ENCODE assay signal across 7 cellular contexts in the genomic region with DNA sequence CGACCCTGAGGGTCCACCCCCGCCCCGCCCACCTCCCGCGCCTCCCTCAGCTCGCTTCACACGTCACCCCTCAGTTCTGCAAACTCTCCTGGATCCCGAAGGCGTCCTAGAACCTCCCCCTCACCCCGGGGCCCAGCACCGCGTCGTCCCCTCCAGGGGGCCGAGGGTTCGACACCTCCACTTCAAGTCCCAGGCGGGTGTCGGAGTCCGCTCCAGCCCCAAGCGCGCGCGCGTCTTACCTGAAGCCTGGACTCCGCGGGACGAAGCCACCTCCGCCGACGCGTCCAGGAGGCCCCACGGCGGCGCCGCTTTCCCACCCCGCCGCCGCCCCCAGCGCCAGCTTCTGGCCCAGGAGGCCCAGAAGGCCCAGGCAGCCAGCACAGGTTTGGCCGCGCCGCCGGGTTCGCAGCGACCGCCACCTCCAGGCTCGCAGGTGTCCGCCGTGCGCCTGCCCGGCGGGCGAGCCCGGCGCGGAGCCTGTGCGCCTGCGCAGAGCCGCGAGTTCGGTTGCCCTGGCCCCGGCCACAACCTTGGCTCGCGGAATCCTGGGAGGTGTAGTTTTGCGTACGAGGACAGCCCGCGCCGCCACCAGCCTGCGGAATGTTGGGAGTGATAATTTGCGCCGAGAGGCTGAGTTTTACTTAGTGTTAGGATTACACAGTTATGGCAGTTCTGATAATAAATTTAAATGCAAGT. TPM values are rescaled to one million over a fixed set of nuclear protein-coding genes. Genes with fewer than 3 reads are reported as not detected.
A peak's percentile ranks its signal among the peaks of the same experiment; 100 is the strongest.
DNase-seq lines count a peak whose midpoint lies in the region; ATAC-seq and TF ChIP-seq lines count a peak whose summit lies in the region.

A gene (minus strand): TSS at position 483 of the 696 bp plus-strand sequence. CDS start 24,648 bp downstream, outside the sequence.

- H3K9me3 ChIP-seq in mammary epithelial cell (replicated peaks; ENCODE audit: insufficient read depth, low read length) (no peaks in the 10 kb centered on the region), iPS-18c (ENCODE audit: control insufficient read depth, insufficient read depth, low read length) (no peaks in the 10 kb centered on the region), skeletal muscle satellite cell (replicated peaks; ENCODE audit: low read length) (no peaks in the 10 kb centered on the region)

- H3K4me3 ChIP-seq in mammary epithelial cell (replicated peaks in 1 of 3; ENCODE audit: insufficient read depth in 1 of 3, low read depth in 2 of 3, low read length in 3 of 3) = peak within 1 kb of the TSS; percentile 74 to 86 (median 74)
- peak within 1 kb of the TSS; percentile 74 for H3K4me3 ChIP-seq in iPS-18c (ENCODE audit: insufficient read depth, low read depth, low read length)
- H3K4me3 ChIP-seq in skeletal muscle satellite cell (ENCODE audit: low read length) = peak within 1 kb of the TSS; percentile 94

- H3K27ac Mint-ChIP-seq in WTC11 = no peak within 1 kb of the TSS

- intact Hi-C loops in mammary epithelial cell (cut with micrococcal nuclease) = no loop called here

- TF ChIP-seq CTCF in WTC11 (IDR thresholded peaks at IDR 0.05) = no peak
- no peak for TF ChIP-seq CTCF in mammary epithelial cell (conservative IDR thresholded peaks at IDR 0.05 in 1 of 2, IDR thresholded peaks at IDR 0.05 in 1 of 2; ENCODE audit: extremely low read depth in 1 of 2, insufficient read depth in 1 of 2, low read depth in 1 of 2, low read length in 2 of 2)

- DNase-seq in NCI-H2171 treated with DMSO at 0.1 percent for 48 hours (lab: John Stamatoyannopoulos, UW) (peak; percentile 71), WTC11 (ENCODE audit: low spot score) (peak; percentile 91), mammary epithelial cell (peak; percentile 86)

- 2% methylated on average over 40 of the region's 71 CpGs for WGBS in mammary epithelial cell (ENCODE audit: low coverage, missing lambda C conversion rate)

- H3K36me3 ChIP-seq in mammary epithelial cell (ENCODE audit: insufficient read depth, low read length) (no peaks in the 10 kb centered on the region), skeletal muscle satellite cell (ENCODE audit: insufficient read depth, low read length) (no peaks in the 10 kb centered on the region)

- no TSS peak for BruUV-seq in mammary epithelial cell (replicated peaks; lab: Mats Ljungman, UMichigan)

- POLR2A ChIA-PET in WTC11 (lab: Charles Lee) = interaction anchor here (0.7 kb wide), 1 partner anchor 14 kb away, joined by 3 read pairs; no protein-coding TSS in a partner anchor

- H3K9ac ChIP-seq in mammary epithelial cell (ENCODE audit: insufficient read depth, low read length) = no peak within 1 kb of the TSS
- H3K9ac ChIP-seq in skeletal muscle satellite cell (ENCODE audit: low read depth, low read length) = peak within 1 kb of the TSS; percentile 83

- H3K4me1 Mint-ChIP-seq in WTC11 = peaks cover 5% of the 10 kb centered on the region

- H3K4me3 Mint-ChIP-seq in WTC11 = peak within 1 kb of the TSS; percentile 61

- H3K9me3 Mint-ChIP-seq in WTC11 = no peaks in the 10 kb centered on the region

- H3K27me3 ChIP-seq in mammary epithelial cell (ENCODE audit: insufficient read depth, low read length) (no peaks in the 10 kb centered on the region), skeletal muscle satellite cell (ENCODE audit: control insufficient read depth, insufficient read depth, low read length) (no peaks in the 10 kb centered on the region)

- H3K4me1 ChIP-seq in mammary epithelial cell (ENCODE audit: insufficient read depth, low read length) (peaks cover 6% of the 10 kb centered on the region), skeletal muscle satellite cell (ENCODE audit: control insufficient read depth, insufficient read depth, low read length) (no peaks in the 10 kb centered on the region)

- no peaks in the 10 kb centered on the region for H4K20me1 ChIP-seq in mammary epithelial cell (ENCODE audit: insufficient read depth, low read length)

- dilution Hi-C loops in mammary epithelial cell (cut with HindIII; ENCODE audit: low sequenced_read_pairs) = loop anchor here (10.0 kb wide), 1 partner anchor 101 kb away; no protein-coding TSS in a partner anchor

- CTCF ChIA-PET in WTC11 (lab: Charles Lee) (interaction anchor here (1.0 to 1.6 kb wide), 2 partner anchors 34 to 144 kb away, joined by 8 read pairs; no protein-coding TSS in a partner anchor), mammary epithelial cell (lab: Charles Lee; ENCODE audit: low non-redundant PET) (no interaction called here)

- no peaks in the 10 kb centered on the region for H3K36me3 Mint-ChIP-seq in WTC11

- peak within 1 kb of the TSS; percentile 92 for H3K4me2 ChIP-seq in mammary epithelial cell (ENCODE audit: insufficient read depth, low read depth, low read length)
- H3K4me2 ChIP-seq in skeletal muscle satellite cell (ENCODE audit: low read length) = peak within 1 kb of the TSS; percentile 80

- H3K27me3 Mint-ChIP-seq in WTC11 (ENCODE audit: low read depth) = peaks cover 16% of the 10 kb centered on the region

- H2AFZ ChIP-seq in mammary epithelial cell (ENCODE audit: low read depth, low read length) = peak within 1 kb of the TSS; percentile 97

- in situ Hi-C loops in mammary epithelial cell (cut with MboI; ENCODE audit: low sequenced_read_pairs in 2 of 2) = no loop called here

- H3K79me2 ChIP-seq in mammary epithelial cell (ENCODE audit: insufficient read depth, low read length) = peaks cover 18% of the 10 kb centered on the region

- H3K27ac ChIP-seq in mammary epithelial cell (ENCODE audit: insufficient read depth, low read depth, low read length) = no peak within 1 kb of the TSS

- peak; percentile 89 for ATAC-seq in GM18502 (IDR thresholded peaks at IDR 0.05; ENCODE audit: poor library complexity, unreplicated experiment)
- peak; percentile 88 for ATAC-seq in HG03039 (IDR thresholded peaks at IDR 0.05; ENCODE audit: unreplicated experiment)
- peak; percentile 97 for ATAC-seq in WTC11

TF ChIP-seq in WTC11, 78 proteins besides CTCF, POLR2A, EP300 and RAD21:
- TF ChIP-seq, protein P1, sequence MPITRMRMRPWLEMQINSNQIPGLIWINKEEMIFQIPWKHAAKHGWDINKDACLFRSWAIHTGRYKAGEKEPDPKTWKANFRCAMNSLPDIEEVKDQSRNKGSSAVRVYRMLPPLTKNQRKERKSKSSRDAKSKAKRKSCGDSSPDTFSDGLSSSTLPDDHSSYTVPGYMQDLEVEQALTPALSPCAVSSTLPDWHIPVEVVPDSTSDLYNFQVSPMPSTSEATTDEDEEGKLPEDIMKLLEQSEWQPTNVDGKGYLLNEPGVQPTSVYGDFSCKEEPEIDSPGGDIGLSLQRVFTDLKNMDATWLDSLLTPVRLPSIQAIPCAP (CRISPR knock-in tag; IDR thresholded peaks at IDR 0.05) = 0 out of 2 replicates have a peak, but pooled peaks have one; percentile 19
- TF ChIP-seq, protein P2, sequence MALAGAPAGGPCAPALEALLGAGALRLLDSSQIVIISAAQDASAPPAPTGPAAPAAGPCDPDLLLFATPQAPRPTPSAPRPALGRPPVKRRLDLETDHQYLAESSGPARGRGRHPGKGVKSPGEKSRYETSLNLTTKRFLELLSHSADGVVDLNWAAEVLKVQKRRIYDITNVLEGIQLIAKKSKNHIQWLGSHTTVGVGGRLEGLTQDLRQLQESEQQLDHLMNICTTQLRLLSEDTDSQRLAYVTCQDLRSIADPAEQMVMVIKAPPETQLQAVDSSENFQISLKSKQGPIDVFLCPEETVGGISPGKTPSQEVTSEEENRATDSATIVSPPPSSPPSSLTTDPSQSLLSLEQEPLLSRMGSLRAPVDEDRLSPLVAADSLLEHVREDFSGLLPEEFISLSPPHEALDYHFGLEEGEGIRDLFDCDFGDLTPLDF (CRISPR knock-in tag; IDR thresholded peaks at IDR 0.05) = 0 out of 2 replicates have a peak, but pooled peaks have one; percentile 52
- TF ChIP-seq TEAD1 (CRISPR knock-in tag; IDR thresholded peaks at IDR 0.05) = peak; percentile 21; the same call in 1 of the 2 replicates
- TF ChIP-seq SP1 (CRISPR knock-in tag; conservative IDR thresholded peaks at IDR 0.05) = peak; percentile 42; the same call in 1 of the 2 replicates
- TF ChIP-seq ZNF423 (CRISPR knock-in tag; IDR thresholded peaks at IDR 0.05) = peak; percentile 46; the same call in 1 of the 2 replicates
- TF ChIP-seq ETV6 (CRISPR knock-in tag; IDR thresholded peaks at IDR 0.05) = 0 out of 2 replicates have a peak, but pooled peaks have one; percentile 51
- TF ChIP-seq, protein P3, sequence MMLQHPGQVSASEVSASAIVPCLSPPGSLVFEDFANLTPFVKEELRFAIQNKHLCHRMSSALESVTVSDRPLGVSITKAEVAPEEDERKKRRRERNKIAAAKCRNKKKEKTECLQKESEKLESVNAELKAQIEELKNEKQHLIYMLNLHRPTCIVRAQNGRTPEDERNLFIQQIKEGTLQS (CRISPR knock-in tag; conservative IDR thresholded peaks at IDR 0.05) = no peak
- no peak for TF ChIP-seq ATF1 (CRISPR knock-in tag; IDR thresholded peaks at IDR 0.05)
- TF ChIP-seq ZNF317 (CRISPR knock-in tag; IDR thresholded peaks at IDR 0.05; ENCODE audit: borderline replicate concordance, low read depth) = peak; percentile 28; the same call in 1 of the 2 replicates

RNA-seq across cellular contexts. Expression of the gene that starts here (rescaled TPM):
- total RNA-seq in WTC11 (2021) (12.5 to 17.0 TPM (median 16.4 TPM) in 3 replicates), mammary epithelial cell (10 to 100 TPM; 10.3 to 11.2 TPM)
- polyA plus RNA-seq in mammary epithelial cell = 23.4 TPM
- 22.4 TPM for polyA minus RNA-seq in mammary epithelial cell
- 7.9 and 11.4 TPM in 2 replicates for total RNA-seq in skeletal muscle satellite cell (2012; rRNA removed)
